ENCODE assay signal across 8 cellular contexts in the genomic region with DNA sequence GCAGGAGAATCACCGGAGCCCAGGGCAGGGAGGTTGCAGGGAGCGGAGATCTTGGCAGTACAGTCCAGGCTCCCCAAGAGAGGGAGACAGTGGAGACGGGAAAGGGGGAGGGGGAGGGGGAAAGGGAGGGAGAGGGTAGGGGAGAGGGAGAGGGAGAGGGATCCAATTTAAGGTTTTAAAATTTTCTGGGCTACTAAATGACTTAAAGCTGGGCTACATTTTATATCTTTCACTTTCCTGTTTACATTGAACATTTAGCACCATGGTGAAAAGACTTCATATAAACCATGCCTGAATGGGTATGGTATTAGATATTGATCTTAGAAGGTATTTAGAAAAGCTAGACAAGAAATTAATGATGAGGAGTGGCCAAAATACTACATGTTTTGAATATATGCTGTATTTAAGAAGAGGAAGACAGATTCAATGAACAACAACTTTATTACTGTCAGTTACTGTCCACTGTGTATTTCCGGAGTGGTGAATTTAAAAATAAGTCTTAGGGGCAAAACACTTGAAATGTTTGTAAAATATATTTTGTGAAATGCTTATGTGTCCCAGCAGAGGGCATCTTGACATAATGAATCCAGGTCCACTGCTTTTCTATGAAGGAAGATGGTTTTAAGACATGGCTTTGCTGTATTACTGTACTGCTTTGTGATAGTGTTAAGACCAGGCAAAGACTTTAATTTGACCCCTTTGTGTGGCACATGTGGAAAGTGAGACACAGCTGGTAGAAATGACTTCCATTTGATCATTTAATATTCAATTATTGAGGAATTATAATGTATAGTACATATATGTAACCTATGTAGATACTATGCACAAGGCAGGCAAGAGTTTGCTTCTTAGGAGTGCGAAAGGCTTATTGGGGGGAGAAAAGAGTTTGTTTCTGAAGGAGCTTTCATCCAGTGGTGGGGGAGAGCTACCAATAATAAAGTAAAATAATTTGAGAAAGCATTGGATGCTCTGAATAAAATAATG. TPM values are rescaled to one million over a fixed set of nuclear protein-coding genes. Genes with fewer than 3 reads are reported as not detected.
DNase-seq lines count a peak whose midpoint lies in the region; ATAC-seq and TF ChIP-seq lines count a peak whose summit lies in the region.

No MANE protein-coding gene starts in this region.

- peaks cover 10% of the 10 kb centered on the region for H3K9me3 Mint-ChIP-seq in activated T-helper 17 cell treated with anti-CD3 and anti-CD28 coated beads, Interleukin-2, amount 50 U/mL, for 72 hours
- H3K9me3 Mint-ChIP-seq in CD8-positive, alpha-beta memory T cell = peaks cover 0 to 9% (median 5%) of the 10 kb centered on the region in 5 donors

- DNase-seq in DMS153 (lab: John Stamatoyannopoulos, UW) = peak; percentile 61
- peak; percentile 71 for DNase-seq in dedifferentiated amniotic fluid mesenchymal stem cell (ENCODE audit: extremely low spot score)
- no peak for DNase-seq in mucosa of descending colon
- no peak for DNase-seq in activated CD4-positive, alpha-beta T cell treated with anti-CD3 and anti-CD28 coated beads for 1 hour
- no peak for DNase-seq in CD8-positive, alpha-beta memory T cell

- H3K9ac ChIP-seq in HUES48 (ENCODE audit: low read depth, low read length) (no peak overlapping the region), OCI-LY1 (ENCODE audit: low read length) (no peak overlapping the region)

- H3K36me3 Mint-ChIP-seq in activated T-helper 17 cell treated with anti-CD3 and anti-CD28 coated beads, Interleukin-2, amount 50 U/mL, for 72 hours (ENCODE audit: low read depth) = peaks cover 34% of the 10 kb centered on the region
- H3K36me3 Mint-ChIP-seq in CD8-positive, alpha-beta memory T cell = peaks cover 27 to 53% (median 31%) of the 10 kb centered on the region in 3 donors

- no peaks in the 10 kb centered on the region for H3K79me2 ChIP-seq in OCI-LY1 (ENCODE audit: insufficient read depth, low read length)

- H3K27me3 ChIP-seq in HUES48 (ENCODE audit: control insufficient read depth, insufficient read depth, low read length) (no peaks in the 10 kb centered on the region), OCI-LY1 (ENCODE audit: insufficient read depth, low read length) (no peaks in the 10 kb centered on the region)
- H3K27me3 ChIP-seq in CD8-positive, alpha-beta memory T cell (ENCODE audit: insufficient read depth, low read length, poor library complexity, severe bottlenecking) = no peaks in the 10 kb centered on the region

- no peak overlapping the region for H3K27ac Mint-ChIP-seq in activated T-helper 17 cell treated with anti-CD3 and anti-CD28 coated beads, Interleukin-2, amount 50 U/mL, for 72 hours
- H3K27ac Mint-ChIP-seq in CD8-positive, alpha-beta memory T cell = no peak overlapping the region

- H3K27me3 Mint-ChIP-seq in activated T-helper 17 cell treated with anti-CD3 and anti-CD28 coated beads, Interleukin-2, amount 50 U/mL, for 72 hours = no peaks in the 10 kb centered on the region
- H3K27me3 Mint-ChIP-seq in CD8-positive, alpha-beta memory T cell = no peaks in the 10 kb centered on the region

- POLR2A ChIA-PET in CD8-positive, alpha-beta memory T cell (lab: Charles Lee) = no interaction called here

- no peaks in the 10 kb centered on the region for H4K20me1 ChIP-seq in OCI-LY1 (ENCODE audit: insufficient read depth, low read length)

- peaks cover 10% of the 10 kb centered on the region for H3K4me1 ChIP-seq in HUES48 (ENCODE audit: control insufficient read depth, insufficient read depth, low read length)
- H3K4me1 ChIP-seq in OCI-LY1 (ENCODE audit: insufficient read depth, low read length, severe bottlenecking) = no peaks in the 10 kb centered on the region
- H3K4me1 ChIP-seq in mucosa of descending colon (ENCODE audit: low read depth) = no peaks in the 10 kb centered on the region
- no peaks in the 10 kb centered on the region for H3K4me1 ChIP-seq in CD8-positive, alpha-beta memory T cell (ENCODE audit: insufficient read depth, low read length)

- H3K4me3 Mint-ChIP-seq in activated T-helper 17 cell treated with anti-CD3 and anti-CD28 coated beads, Interleukin-2, amount 50 U/mL, for 72 hours = no peak overlapping the region
- no peak overlapping the region for H3K4me3 Mint-ChIP-seq in CD8-positive, alpha-beta memory T cell

- intact Hi-C loops in mucosa of descending colon (cut with DNase I, micrococcal nuclease) = no loop called here

- no peak overlapping the region for H3K4me3 ChIP-seq in HUES48 (ENCODE audit: low read depth, low read length)
- no peak overlapping the region for H3K4me3 ChIP-seq in OCI-LY1 (ENCODE audit: low read depth, low read length, poor library complexity, severe bottlenecking)
- no peak overlapping the region for H3K4me3 ChIP-seq in mucosa of descending colon
- no peak overlapping the region for H3K4me3 ChIP-seq in CD8-positive, alpha-beta memory T cell (ENCODE audit: low read length)

- peaks cover 15% of the 10 kb centered on the region for H3K4me1 Mint-ChIP-seq in activated T-helper 17 cell treated with anti-CD3 and anti-CD28 coated beads, Interleukin-2, amount 50 U/mL, for 72 hours
- peaks cover 4 to 21% (median 10%) of the 10 kb centered on the region in 3 donors for H3K4me1 Mint-ChIP-seq in CD8-positive, alpha-beta memory T cell

- H3K9me3 ChIP-seq in HUES48 (ENCODE audit: control insufficient read depth, insufficient read depth, low read length) (peaks cover 27% of the 10 kb centered on the region), OCI-LY1 (ENCODE audit: low read length) (peaks cover 18% of the 10 kb centered on the region), mucosa of descending colon (peaks cover 18% of the 10 kb centered on the region)
- H3K9me3 ChIP-seq in CD8-positive, alpha-beta memory T cell (ENCODE audit: low read length) = peaks cover 6% of the 10 kb centered on the region

- no peak overlapping the region for H3K4me2 ChIP-seq in OCI-LY1 (ENCODE audit: low read length)

- H3K36me3 ChIP-seq in HUES48 (ENCODE audit: control insufficient read depth, insufficient read depth, low read length) (peaks cover 27% of the 10 kb centered on the region), OCI-LY1 (ENCODE audit: insufficient read depth, low read length) (peaks cover 31% of the 10 kb centered on the region), mucosa of descending colon (ENCODE audit: low read depth) (no peaks in the 10 kb centered on the region)
- H3K36me3 ChIP-seq in CD8-positive, alpha-beta memory T cell (ENCODE audit: insufficient read depth, low read length) = peaks cover 13% of the 10 kb centered on the region

- H2AFZ ChIP-seq in OCI-LY1 (ENCODE audit: low read length) = no peak overlapping the region

- no peaks in the 10 kb centered on the region; the same call in 1 of the 2 replicates for H3F3A ChIP-seq in OCI-LY1 (ENCODE audit: insufficient read depth, low read length)

- no peaks in the 10 kb centered on the region for H3K9me2 ChIP-seq in OCI-LY1 (ENCODE audit: low read depth, low read length)

- H3K27ac ChIP-seq in HUES48 (ENCODE audit: low read depth, low read length) = peak overlapping the region; percentile 59
- no peak overlapping the region for H3K27ac ChIP-seq in OCI-LY1 (ENCODE audit: low read depth, low read length, poor library complexity, severe bottlenecking)
- H3K27ac ChIP-seq in CD8-positive, alpha-beta memory T cell (ENCODE audit: low read depth, low read length) = no peak overlapping the region

- CTCF ChIA-PET in CD8-positive, alpha-beta memory T cell (lab: Charles Lee) = interaction anchor here (1.2 kb wide), 1 partner anchor 9 kb away, joined by 6 read pairs; no protein-coding TSS in a partner anchor

- TF ChIP-seq CTCF in OCI-LY1 (IDR thresholded peaks at IDR 0.05; ENCODE audit: low read length) (peak; percentile 93), mucosa of descending colon (IDR thresholded peaks at IDR 0.05) (no peak)

- peak; percentile 43 for ATAC-seq in mucosa of descending colon
- ATAC-seq in activated T-helper 17 cell treated with anti-CD3 and anti-CD28 coated beads, Interleukin-2, amount 50 U/mL, for 72 hours (replicated peaks) = no peak

RNA-seq across cellular contexts. Expression of a gene that starts 52.8 kb away (rescaled TPM):
- 10 to 100 TPM; 13.3 to 21.8 (median 17.4) TPM for total RNA-seq in mucosa of descending colon
- total RNA-seq in activated T-helper 17 cell treated with anti-CD3 and anti-CD28 coated beads, Interleukin-2, amount 50 U/mL, for 72 hours = 10 to 100 TPM; 15.3 to 22.5 TPM
- total RNA-seq in CD8-positive, alpha-beta memory T cell = 10 to 100 TPM; 22.6 to 23.7 TPM
- polyA plus RNA-seq in CD8-positive, alpha-beta memory T cell = 23.3 TPM

Comparison
In these comparisons a context has a peak if more than half of its experiments do, and no peak if none do; other contexts are left out.
1. DNase-seq: peak in DMS153 (single experiment) and dedifferentiated amniotic fluid mesenchymal stem cell (single experiment); none in mucosa of descending colon (0 of 3), activated CD4-positive, alpha-beta T cell treated with anti-CD3 and anti-CD28 coated beads for 1 hour (single experiment) and CD8-positive, alpha-beta memory T cell (0 of 5).